ENCODE assay signal across 1 cellular context in the genomic region with DNA sequence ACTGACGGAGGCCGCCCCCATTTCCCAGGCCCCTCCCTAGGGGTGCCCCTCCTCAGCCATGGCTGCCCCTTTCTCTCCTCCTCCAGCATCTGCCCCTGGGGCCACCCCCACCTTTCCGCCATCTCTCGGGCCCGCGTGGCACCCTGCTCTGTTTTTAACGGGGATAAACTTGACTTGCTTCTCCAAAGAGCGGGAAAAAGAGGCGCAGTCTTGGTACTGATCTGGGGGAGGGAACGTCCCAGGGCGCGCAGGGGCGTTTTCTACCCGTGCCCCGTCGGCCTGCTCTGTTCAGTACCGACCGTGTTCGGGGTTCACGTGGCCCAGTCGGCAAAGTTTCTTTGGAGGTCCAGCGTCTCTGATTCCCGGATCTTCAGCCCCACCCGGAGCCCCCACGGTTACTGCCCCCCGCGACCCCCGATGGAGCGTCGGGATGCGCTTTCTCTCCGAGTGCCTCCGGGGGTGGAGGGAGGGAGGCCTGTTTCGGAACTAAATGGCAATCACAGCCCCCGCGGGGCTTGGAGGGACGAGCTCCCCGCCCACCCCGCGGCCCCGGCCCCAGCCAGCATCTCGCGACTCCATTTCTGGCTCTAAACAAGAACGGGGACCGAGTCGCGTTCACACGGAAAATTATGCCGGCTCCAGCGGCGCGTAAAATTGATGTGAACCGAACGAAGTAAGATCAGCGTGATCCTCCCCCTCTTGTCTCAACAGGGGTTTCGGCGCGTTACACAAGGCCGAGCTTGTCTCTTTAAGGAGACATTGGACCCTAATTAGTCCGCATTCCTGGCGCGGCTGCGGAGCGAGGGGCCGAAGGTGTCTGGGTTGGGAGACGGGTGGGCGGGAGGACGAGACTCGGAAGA.
TF ChIP-seq lines count a peak whose summit lies in the region.

No MANE protein-coding gene starts in this region.

TF ChIP-seq in HepG2, 621 proteins besides CTCF, POLR2A, EP300 and RAD21 (continued from another document):
- TF ChIP-seq TEAD3 (CRISPR knock-in tag; optimal IDR thresholded peaks at IDR 0.05; ENCODE audit: borderline replicate concordance) (peak; percentile 5), PATZ1 (CRISPR knock-in tag; IDR thresholded peaks at IDR 0.05) (no peak; the same call in 1 of the 2 replicates), RFXAP (CRISPR knock-in tag; IDR thresholded peaks at IDR 0.05; ENCODE audit: borderline replicate concordance) (no peak), PHF8 (CRISPR knock-in tag; IDR thresholded peaks at IDR 0.05) (0 out of 2 replicates have a peak, but pooled peaks have one; percentile 18), BRCA1 (CRISPR knock-in tag; IDR thresholded peaks at IDR 0.05) (no peak), U2AF1 (optimal IDR thresholded peaks at IDR 0.05; ENCODE audit: low read depth, low read length) (no peak), ZNF777 (CRISPR knock-in tag; IDR thresholded peaks at IDR 0.05) (peak; percentile 8; the same call in 1 of the 2 replicates)
TF ChIP-seq in HepG2: peak in this region for 4.
